Comparison of ENCODE assay signal across 21 cellular contexts in the genomic region with DNA sequence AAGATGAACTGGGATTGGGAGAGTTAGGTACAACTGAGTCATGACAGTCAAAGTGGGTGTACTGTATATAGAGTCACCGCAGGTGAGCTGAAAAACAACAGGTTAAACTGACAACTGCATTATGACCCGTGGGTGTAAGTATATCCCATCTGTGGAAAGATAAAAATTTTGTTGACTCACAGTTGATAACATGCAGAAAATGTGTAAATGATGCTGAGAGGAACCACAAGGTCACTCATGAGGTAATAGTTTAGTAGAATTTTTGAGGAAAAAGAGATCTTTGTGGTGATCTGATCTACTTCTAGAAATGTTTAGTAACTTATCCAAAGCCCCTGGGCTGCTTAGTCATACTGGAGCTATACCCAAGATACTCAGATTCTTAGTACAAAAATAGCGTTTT. TPM values are rescaled to one million over a fixed set of nuclear protein-coding genes. Genes with fewer than 3 reads are reported as not detected.
"Had no signal": no experiment of that assay in that cellular context is flagged by ENCODE, and none has a peak within 500 bp of the region (broad histone marks: within the 10 kb centered on the region; RNA-seq: fewer than 3 reads in every experiment).

No MANE protein-coding gene starts in this region.

- H3K27me3 ChIP-seq: adrenal gland, vagina had no signal

- H3K4me3 ChIP-seq: adrenal gland, gastroesophageal sphincter, skin epidermis, tibial artery, vagina had no signal

- H3K36me3 Mint-ChIP-seq: activated CD8-positive, alpha-beta memory T cell treated with anti-CD3 and anti-CD28 coated beads, Interleukin-2, amount 10 ng/mL, durations not matched to agents 7 days and 5 days; activated naive CD4-positive, alpha-beta T cell treated with anti-CD3 and anti-CD28 coated beads, Interleukin-2, amount 10 ng/mL, durations not matched to agents 7 days and 5 days; brain; immature natural killer cell; naive B cell; stimulated activated memory B cell treated with anti-CD40 and anti-IgM and Interleukin-4, amounts not matched to agents 10 μg/mL and 1 μg/mL and 100 μg/mL, for 72 hours had no signal

- ATAC-seq: activated CD4-positive, CD25-positive, alpha-beta regulatory T cell treated with anti-CD3 and anti-CD28 coated beads, Interleukin-2, amount 50 U/mL, for 24 hours; activated CD8-positive, alpha-beta memory T cell treated with anti-CD3 and anti-CD28 coated beads, Interleukin-2, amount 10 ng/mL, durations not matched to agents 7 days and 5 days; gastroesophageal sphincter; left colon; stimulated activated memory B cell treated with anti-CD40 and anti-IgM and Interleukin-4, amounts not matched to agents 10 μg/mL and 1 μg/mL and 100 μg/mL, for 72 hours had no signal

- H3K4me1 Mint-ChIP-seq: activated CD8-positive, alpha-beta memory T cell treated with anti-CD3 and anti-CD28 coated beads, Interleukin-2, amount 10 ng/mL, durations not matched to agents 7 days and 5 days had no signal

- H3K27ac Mint-ChIP-seq: activated CD8-positive, alpha-beta memory T cell treated with anti-CD3 and anti-CD28 coated beads, Interleukin-2, amount 10 ng/mL, durations not matched to agents 7 days and 5 days; activated naive CD4-positive, alpha-beta T cell treated with anti-CD3 and anti-CD28 coated beads, Interleukin-2, amount 10 ng/mL, durations not matched to agents 7 days and 5 days; activated T-helper 1 cell treated with anti-CD3 and anti-CD28 coated beads, Interleukin-12 subunit alpha, Interleukin-12 subunit beta, Interleukin-2, Interleukin-4 antibody, amounts not matched to agents 30 ng/mL and 10 ng/mL and 1 ng/mL, durations not matched to agents 14 hours and 24 hours and 36 hours; brain; immature natural killer cell; stimulated activated memory B cell treated with anti-CD40 and anti-IgM and Interleukin-4, amounts not matched to agents 10 μg/mL and 1 μg/mL and 100 μg/mL, for 72 hours; T-helper 1 cell treated with Interleukin-12 subunit alpha and Interleukin-12 subunit beta and Interleukin-4 antibody, amounts not matched to agents 30 μg/mL and 1 μg/mL, for 36 hours had no signal

- H3K4me3 Mint-ChIP-seq: activated CD8-positive, alpha-beta memory T cell treated with anti-CD3 and anti-CD28 coated beads, Interleukin-2, amount 10 ng/mL, durations not matched to agents 7 days and 5 days; activated naive CD4-positive, alpha-beta T cell treated with anti-CD3 and anti-CD28 coated beads, Interleukin-2, amount 10 ng/mL, durations not matched to agents 7 days and 5 days; activated T-helper 1 cell treated with anti-CD3 and anti-CD28 coated beads, Interleukin-12 subunit alpha, Interleukin-12 subunit beta, Interleukin-2, Interleukin-4 antibody, amounts not matched to agents 30 ng/mL and 10 ng/mL and 1 ng/mL, durations not matched to agents 14 hours and 24 hours and 36 hours; brain; immature natural killer cell; naive B cell; stimulated activated memory B cell treated with anti-CD40 and anti-IgM and Interleukin-4, amounts not matched to agents 10 μg/mL and 1 μg/mL and 100 μg/mL, for 72 hours; T-helper 1 cell treated with Interleukin-12 subunit alpha and Interleukin-12 subunit beta and Interleukin-4 antibody, amounts not matched to agents 30 μg/mL and 1 μg/mL, for 36 hours had no signal

- DNase-seq: activated CD4-positive, alpha-beta T cell treated with anti-CD3 and anti-CD28 coated beads, Interleukin-2, amount 50 U/mL, for 48 hours; activated CD8-positive, alpha-beta memory T cell treated with anti-CD3 and anti-CD28 coated beads, Interleukin-2, amount 10 ng/mL, durations not matched to agents 7 days and 5 days; activated naive CD4-positive, alpha-beta T cell treated with anti-CD3 and anti-CD28 coated beads, Interleukin-2, amount 10 ng/mL, durations not matched to agents 7 days and 5 days; adrenal gland; effector memory CD4-positive, alpha-beta T cell; hypothalamus; immature natural killer cell; left colon; naive B cell; tibial artery had no signal

- H3K9me3 ChIP-seq: adrenal gland, neutrophil, vagina had no signal

- H3K27ac ChIP-seq: adrenal gland, epithelial cell of prostate, gastroesophageal sphincter, neutrophil, skin epidermis, tibial artery, vagina had no signal

- H3K36me3 ChIP-seq: adrenal gland, gastroesophageal sphincter, neutrophil, tibial artery, vagina had no signal

- H3K9me3 Mint-ChIP-seq: activated T-helper 1 cell treated with anti-CD3 and anti-CD28 coated beads, Interleukin-12 subunit alpha, Interleukin-12 subunit beta, Interleukin-2, Interleukin-4 antibody, amounts not matched to agents 30 ng/mL and 10 ng/mL and 1 ng/mL, durations not matched to agents 14 hours and 24 hours and 36 hours; brain; stimulated activated memory B cell treated with anti-CD40 and anti-IgM and Interleukin-4, amounts not matched to agents 10 μg/mL and 1 μg/mL and 100 μg/mL, for 72 hours; T-helper 1 cell treated with Interleukin-12 subunit alpha and Interleukin-12 subunit beta and Interleukin-4 antibody, amounts not matched to agents 30 μg/mL and 1 μg/mL, for 36 hours had no signal

- H3K27me3 Mint-ChIP-seq: activated naive CD4-positive, alpha-beta T cell treated with anti-CD3 and anti-CD28 coated beads, Interleukin-2, amount 10 ng/mL, durations not matched to agents 7 days and 5 days had no signal

- H3K4me1 ChIP-seq: adrenal gland, gastroesophageal sphincter, tibial artery, vagina had no signal

RNA-seq across cellular contexts. Expression of gene OR2C3, which starts 0.8 kb away (rescaled TPM):
- total RNA-seq: activated CD8-positive, alpha-beta memory T cell treated with anti-CD3 and anti-CD28 coated beads, Interleukin-2, amount 10 ng/mL, durations not matched to agents 7 days and 5 days; activated T-helper 1 cell treated with anti-CD3 and anti-CD28 coated beads, Interleukin-12 subunit alpha, Interleukin-12 subunit beta, Interleukin-2, Interleukin-4 antibody, amounts not matched to agents 30 ng/mL and 10 ng/mL and 1 ng/mL, durations not matched to agents 14 hours and 24 hours and 36 hours; adrenal gland; left colon; lung microvascular endothelial cell; vagina had no signal
- polyA plus RNA-seq: immature natural killer cell had no signal

RNA-seq across cellular contexts. Expression of gene GCSAML, which starts 13.5 kb away (rescaled TPM):
- total RNA-seq: activated CD8-positive, alpha-beta memory T cell treated with anti-CD3 and anti-CD28 coated beads, Interleukin-2, amount 10 ng/mL, durations not matched to agents 7 days and 5 days; lung microvascular endothelial cell; vagina had no signal

RNA-seq across cellular contexts. Expression of gene OR2G2, which starts 52.8 kb away (rescaled TPM):
- total RNA-seq: activated CD8-positive, alpha-beta memory T cell treated with anti-CD3 and anti-CD28 coated beads, Interleukin-2, amount 10 ng/mL, durations not matched to agents 7 days and 5 days; activated T-helper 1 cell treated with anti-CD3 and anti-CD28 coated beads, Interleukin-12 subunit alpha, Interleukin-12 subunit beta, Interleukin-2, Interleukin-4 antibody, amounts not matched to agents 30 ng/mL and 10 ng/mL and 1 ng/mL, durations not matched to agents 14 hours and 24 hours and 36 hours; adrenal gland; gastroesophageal sphincter; left colon; lung microvascular endothelial cell; vagina had no signal
- polyA plus RNA-seq: adrenal gland, immature natural killer cell had no signal
